In the genomic region with DNA sequence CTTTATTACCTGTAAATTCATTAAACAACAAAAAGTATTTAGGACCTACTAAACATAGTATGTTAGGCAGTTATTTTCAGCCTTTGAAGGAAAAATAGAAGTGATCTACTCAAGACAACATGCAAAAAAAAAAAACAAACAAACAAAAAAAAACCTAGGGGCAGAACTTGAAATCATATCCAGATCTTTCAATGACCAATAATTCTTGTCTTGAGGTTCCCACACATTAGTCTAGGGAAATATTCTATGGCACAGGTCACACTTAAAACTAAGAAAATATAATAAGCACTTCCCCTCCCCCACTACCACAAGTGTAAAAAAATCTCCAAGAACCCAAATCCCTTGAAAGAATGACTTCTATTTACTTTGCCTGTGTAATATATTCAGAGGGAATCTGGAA, we compare ENCODE assay signal across 14 cellular contexts. TPM values are rescaled to one million over a fixed set of nuclear protein-coding genes. Genes with fewer than 3 reads are reported as not detected.
DNase-seq lines count a peak whose midpoint lies in the region; ATAC-seq and TF ChIP-seq lines count a peak whose summit lies in the region.
"Had no signal": no experiment of that assay in that cellular context is flagged by ENCODE, and none has a peak within 500 bp of the region (broad histone marks: within the 10 kb centered on the region; RNA-seq: fewer than 3 reads in every experiment).

No MANE protein-coding gene starts in this region.

- H3K4me3 ChIP-seq in MM.1S (ENCODE audit: low read length) (peak overlapping the region; percentile 26), coronary artery (no peak overlapping the region)
- H3K4me3 ChIP-seq: A549, ovary had no signal

- peaks cover 42% of the 10 kb centered on the region for H3K36me3 Mint-ChIP-seq in activated CD4-positive, alpha-beta T cell treated with anti-CD3 and anti-CD28 coated beads, Interleukin-2, amount 10 ng/mL, durations not matched to agents 24 days and 14 days (ENCODE audit: low read depth)
- H3K36me3 Mint-ChIP-seq in stimulated activated effector memory CD8-positive, alpha-beta T cell treated with anti-CD3 and anti-CD28 coated beads, Interleukin-12 subunit alpha, Interleukin-12 subunit beta, amount 100 ng/mL, for 72 hours = peaks cover 67% of the 10 kb centered on the region

- peaks cover 49% of the 10 kb centered on the region for H3K4me1 Mint-ChIP-seq in activated CD4-positive, alpha-beta T cell treated with anti-CD3 and anti-CD28 coated beads, Interleukin-2, amount 10 ng/mL, durations not matched to agents 24 days and 14 days
- H3K4me1 Mint-ChIP-seq in stimulated activated effector memory CD8-positive, alpha-beta T cell treated with anti-CD3 and anti-CD28 coated beads, Interleukin-12 subunit alpha, Interleukin-12 subunit beta, amount 100 ng/mL, for 72 hours = peaks cover 33% of the 10 kb centered on the region

- peak overlapping the region; percentile 69 for H3K4me3 Mint-ChIP-seq in activated CD4-positive, alpha-beta T cell treated with anti-CD3 and anti-CD28 coated beads, Interleukin-2, amount 10 ng/mL, durations not matched to agents 24 days and 14 days
- peak overlapping the region; percentile 93 for H3K4me3 Mint-ChIP-seq in stimulated activated effector memory CD8-positive, alpha-beta T cell treated with anti-CD3 and anti-CD28 coated beads, Interleukin-12 subunit alpha, Interleukin-12 subunit beta, amount 100 ng/mL, for 72 hours

- H3K9me3 Mint-ChIP-seq in activated CD4-positive, alpha-beta T cell treated with anti-CD3 and anti-CD28 coated beads, Interleukin-2, amount 10 ng/mL, durations not matched to agents 24 days and 14 days = no peaks in the 10 kb centered on the region
- H3K9me3 Mint-ChIP-seq in stimulated activated effector memory CD8-positive, alpha-beta T cell treated with anti-CD3 and anti-CD28 coated beads, Interleukin-12 subunit alpha, Interleukin-12 subunit beta, amount 100 ng/mL, for 72 hours = no peaks in the 10 kb centered on the region

- peaks cover 23% of the 10 kb centered on the region for H3F3A ChIP-seq in MM.1S (ENCODE audit: insufficient read depth, low read length)

- H3K27ac ChIP-seq in MM.1S (ENCODE audit: low read length) (peak overlapping the region; percentile 23; the same call in 1 of the 2 replicates), coronary artery (peak overlapping the region; percentile 34 to 99)
- H3K27ac ChIP-seq: A549, ovary had no signal

- no peaks in the 10 kb centered on the region for H4K20me1 ChIP-seq in MM.1S (ENCODE audit: insufficient read depth, low read length)

- no peak for TF ChIP-seq CTCF in MM.1S (IDR thresholded peaks at IDR 0.05; ENCODE audit: low read length)
- TF ChIP-seq CTCF in coronary artery (IDR thresholded peaks at IDR 0.05) = no peak

- peaks cover 24% of the 10 kb centered on the region for H3K4me1 ChIP-seq in MM.1S (ENCODE audit: low read length)
- H3K4me1 ChIP-seq: A549 had no signal

- no peaks in the 10 kb centered on the region for H3K9me3 ChIP-seq in MM.1S (replicated peaks; ENCODE audit: insufficient read depth, low read length)
- H3K9me3 ChIP-seq: A549, ovary had no signal

- H3K27me3 ChIP-seq in MM.1S (replicated peaks; ENCODE audit: insufficient read depth, low read length) = no peaks in the 10 kb centered on the region
- H3K27me3 ChIP-seq: ovary had no signal

- no peak overlapping the region for H2AFZ ChIP-seq in MM.1S (ENCODE audit: low read length)

- H3K4me2 ChIP-seq in MM.1S (ENCODE audit: low read depth, low read length) = peak overlapping the region; percentile 91
- H3K4me2 ChIP-seq: A549 had no signal

- H3K27ac Mint-ChIP-seq in activated CD4-positive, alpha-beta T cell treated with anti-CD3 and anti-CD28 coated beads, Interleukin-2, amount 10 ng/mL, durations not matched to agents 24 days and 14 days = peak overlapping the region; percentile 42
- no peak overlapping the region for H3K27ac Mint-ChIP-seq in stimulated activated effector memory CD8-positive, alpha-beta T cell treated with anti-CD3 and anti-CD28 coated beads, Interleukin-12 subunit alpha, Interleukin-12 subunit beta, amount 100 ng/mL, for 72 hours

- no peaks in the 10 kb centered on the region for H3K27me3 Mint-ChIP-seq in activated CD4-positive, alpha-beta T cell treated with anti-CD3 and anti-CD28 coated beads, Interleukin-2, amount 10 ng/mL, durations not matched to agents 24 days and 14 days

- no peak for DNase-seq in activated CD4-positive, alpha-beta T cell treated with anti-CD3 and anti-CD28 coated beads, Interleukin-2, amount 10 ng/mL, durations not matched to agents 24 days and 14 days
- DNase-seq in activated CD4-positive, alpha-beta T cell treated with anti-CD3 and anti-CD28 coated beads for 48 hours = no peak
- DNase-seq in MM.1S (no peak), coronary artery (ENCODE audit: low spot score) (no peak), A172 (ENCODE audit: low spot score) (no peak), mesenteric fat pad (ENCODE audit: low spot score) (no peak), NCI-H446 treated with DMSO at 0.1 percent for 48 hours (lab: John Stamatoyannopoulos, UW) (no peak)
- no peak for DNase-seq in stimulated activated effector memory CD8-positive, alpha-beta T cell treated with anti-CD3 and anti-CD28 coated beads, Interleukin-12 subunit alpha, Interleukin-12 subunit beta, amount 100 ng/mL, for 72 hours (ENCODE audit: low spot score in 2 of 2)
- DNase-seq: activated effector memory CD4-positive, alpha-beta T cell treated with anti-CD3 and anti-CD28 coated beads, Interleukin-2, amount 50 U/mL, for 16 hours; left cardiac atrium; NCI-H345; ovary; stimulated activated CD4-positive, alpha-beta T cell treated with anti-CD3 and anti-CD28 coated beads, Interleukin-1b, Interleukin-23, amount 100 ng/mL, for 48 hours had no signal

- H3K9me2 ChIP-seq in MM.1S (replicated peaks; ENCODE audit: insufficient read depth, low read length) = no peaks in the 10 kb centered on the region

- no peaks in the 10 kb centered on the region for H3K36me3 ChIP-seq in MM.1S (replicated peaks; ENCODE audit: insufficient read depth, low read length)
- H3K36me3 ChIP-seq: ovary had no signal

- H3K79me2 ChIP-seq in MM.1S (ENCODE audit: low read length) = peaks cover 84% of the 10 kb centered on the region

- no peak for ATAC-seq in stimulated activated effector memory CD8-positive, alpha-beta T cell treated with anti-CD3 and anti-CD28 coated beads, Interleukin-12 subunit alpha, Interleukin-12 subunit beta, amount 100 ng/mL, for 72 hours
- ATAC-seq: A549, left cardiac atrium had no signal

- intact Hi-C loops in activated CD4-positive, alpha-beta T cell treated with anti-CD3 and anti-CD28 coated beads, Interleukin-2, amount 10 ng/mL, durations not matched to agents 24 days and 14 days (cut with micrococcal nuclease) = loop anchor here (5.0 kb wide), 2 partner anchors 298 to 512 kb away; partner anchors contain the start of genes SERTAD2 and UGP2

- peak overlapping the region; percentile 17; the same call in 1 of the 2 replicates for H3K9ac ChIP-seq in MM.1S (ENCODE audit: low read length)

RNA-seq across cellular contexts. Expression of gene PELI1, which starts 3.6 kb away (rescaled TPM):
- 31.9 and 33.8 TPM in 2 replicates for total RNA-seq in activated CD4-positive, alpha-beta T cell treated with anti-CD3 and anti-CD28 coated beads, Interleukin-2, amount 10 ng/mL, durations not matched to agents 24 days and 14 days
- total RNA-seq in A172 (2014; rRNA removed; shearing (Covaris generic)) = 3.6 and 5.6 TPM in 2 replicates
- total RNA-seq in mesenteric fat pad = 47.4 TPM
